31 cellular contexts compared by ENCODE assay signal in the genomic region with DNA sequence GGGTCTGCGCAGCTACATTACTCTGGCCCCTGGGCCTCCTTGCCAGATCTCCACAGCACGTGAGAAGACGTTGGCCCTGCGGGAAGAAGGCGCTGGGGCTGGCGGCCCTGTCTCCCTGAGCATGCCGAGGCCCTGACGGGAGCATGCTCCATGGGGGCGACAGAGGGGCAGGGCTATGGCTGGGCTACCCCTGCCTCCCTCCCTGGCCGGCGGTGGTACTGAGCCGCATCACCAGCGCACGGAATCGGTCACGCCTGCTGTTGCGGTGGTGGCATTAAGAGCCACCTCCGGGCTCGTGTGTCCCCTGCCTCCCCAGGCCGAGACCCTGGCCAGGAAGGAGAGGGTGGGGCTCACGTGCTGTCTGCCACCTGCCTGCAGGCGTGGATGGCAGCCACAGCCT.
"Had no signal": no experiment of that assay in that cellular context is flagged by ENCODE, and none has a peak within 500 bp of the region (broad histone marks: within the 10 kb centered on the region; RNA-seq: fewer than 3 reads in every experiment).

No MANE protein-coding gene starts in this region.

- H3K4me3 ChIP-seq: ascending aorta, body of pancreas, MG63, SK-N-MC had no signal

- H3K4me1 ChIP-seq: ascending aorta, body of pancreas had no signal

- H3K9me3 Mint-ChIP-seq: activated B cell treated with CpG ODN at 0.5 μM for 24 hours; activated CD4-positive, alpha-beta T cell treated with anti-CD3 and anti-CD28 coated beads, Interleukin-2, amount 10 ng/mL, durations not matched to agents 24 days and 14 days; activated naive CD4-positive, alpha-beta T cell treated with anti-CD3 and anti-CD28 coated beads, Interleukin-2, amount 50 U/mL, for 72 hours; activated naive CD8-positive, alpha-beta T cell treated with anti-CD3 and anti-CD28 coated beads, Interleukin-2, amount 50 U/mL, for 24 hours; activated T-cell treated with anti-CD3 and anti-CD28 coated beads, Interleukin-2, amount 50 U/mL, for 24 hours; activated T-helper 1 cell treated with anti-CD3 and anti-CD28 coated beads, Interleukin-12 subunit alpha, Interleukin-12 subunit beta, Interleukin-2, Interleukin-4 antibody, amounts not matched to agents 30 ng/mL and 10 ng/mL and 1 ng/mL, durations not matched to agents 14 hours and 24 hours and 36 hours; T-cell had no signal

- H3K27ac Mint-ChIP-seq: activated B cell treated with CpG ODN at 0.5 μM for 24 hours; activated CD4-positive, alpha-beta T cell treated with anti-CD3 and anti-CD28 coated beads, Interleukin-2, amount 10 ng/mL, durations not matched to agents 24 days and 14 days; activated CD8-positive, alpha-beta memory T cell treated with anti-CD3 and anti-CD28 coated beads, Interleukin-2, amount 10 ng/mL, durations not matched to agents 7 days and 5 days; activated naive CD4-positive, alpha-beta T cell treated with anti-CD3 and anti-CD28 coated beads, Interleukin-2, amount 50 U/mL, for 72 hours; activated naive CD8-positive, alpha-beta T cell treated with anti-CD3 and anti-CD28 coated beads, Interleukin-2, amount 50 U/mL, for 24 hours; activated T-cell treated with anti-CD3 and anti-CD28 coated beads, Interleukin-2, amount 50 U/mL, for 24 hours; activated T-helper 1 cell treated with anti-CD3 and anti-CD28 coated beads, Interleukin-12 subunit alpha, Interleukin-12 subunit beta, Interleukin-2, Interleukin-4 antibody, amounts not matched to agents 30 ng/mL and 10 ng/mL and 1 ng/mL, durations not matched to agents 14 hours and 24 hours and 36 hours; T-cell had no signal

- ATAC-seq: activated CD8-positive, alpha-beta memory T cell treated with anti-CD3 and anti-CD28 coated beads, Interleukin-2, amount 10 ng/mL, durations not matched to agents 7 days and 5 days; activated naive CD4-positive, alpha-beta T cell treated with anti-CD3 and anti-CD28 coated beads, Interleukin-2, amount 50 U/mL, for 72 hours; activated naive CD8-positive, alpha-beta T cell treated with anti-CD3 and anti-CD28 coated beads, Interleukin-2, amount 50 U/mL, for 24 hours; body of pancreas had no signal

- DNase-seq: activated B cell treated with CpG ODN at 0.5 μM for 24 hours; activated CD4-positive, alpha-beta T cell treated with anti-CD3 and anti-CD28 coated beads for 1 hour; activated CD4-positive, alpha-beta T cell treated with anti-CD3 and anti-CD28 coated beads, Interleukin-2, amount 10 ng/mL, durations not matched to agents 24 days and 14 days; activated CD4-positive, alpha-beta T cell treated with anti-CD3 and anti-CD28 coated beads, Interleukin-2, amount 50 U/mL, for 48 hours; activated CD8-positive, alpha-beta memory T cell treated with anti-CD3 and anti-CD28 coated beads, Interleukin-2, amount 10 ng/mL, durations not matched to agents 7 days and 5 days; activated effector memory CD4-positive, alpha-beta T cell treated with Interleukin-2 at 50 U/mL for 16 hours; activated naive CD4-positive, alpha-beta T cell; activated naive CD8-positive, alpha-beta T cell treated with anti-CD3 and anti-CD28 coated beads, Interleukin-2, amount 50 U/mL, for 24 hours; activated T-cell treated with anti-CD3 and anti-CD28 coated beads, Interleukin-2, amount 50 U/mL, for 24 hours; amniotic stem cell; body of pancreas; MG63; MV-4-11; NCI-H1092 treated with DMSO at 0.1 percent for 48 hours; NCI-H1417 treated with DMSO at 0.1 percent for 48 hours; NCI-H1694; NCI-H2029; NCI-H2107; NCI-H2171 treated with DMSO at 0.1 percent for 48 hours; NCI-H226; NCI-H526; NCI-H82; T-cell; T-helper 2 cell; T1000 had no signal

- H3K27me3 ChIP-seq: ascending aorta, body of pancreas, MG63 had no signal

- H3K27ac ChIP-seq: ascending aorta, body of pancreas, SK-N-MC had no signal

- H3K36me3 Mint-ChIP-seq: activated naive CD4-positive, alpha-beta T cell treated with anti-CD3 and anti-CD28 coated beads, Interleukin-2, amount 50 U/mL, for 72 hours had no signal

- H3K9me3 ChIP-seq: ascending aorta, body of pancreas had no signal

- H3K4me1 Mint-ChIP-seq: activated B cell treated with CpG ODN at 0.5 μM for 24 hours; activated CD4-positive, alpha-beta T cell treated with anti-CD3 and anti-CD28 coated beads, Interleukin-2, amount 10 ng/mL, durations not matched to agents 24 days and 14 days; activated CD8-positive, alpha-beta memory T cell treated with anti-CD3 and anti-CD28 coated beads, Interleukin-2, amount 10 ng/mL, durations not matched to agents 7 days and 5 days; activated naive CD8-positive, alpha-beta T cell treated with anti-CD3 and anti-CD28 coated beads, Interleukin-2, amount 50 U/mL, for 24 hours; T-cell had no signal

- H3K27me3 Mint-ChIP-seq: activated B cell treated with CpG ODN at 0.5 μM for 24 hours; activated CD4-positive, alpha-beta T cell treated with anti-CD3 and anti-CD28 coated beads, Interleukin-2, amount 10 ng/mL, durations not matched to agents 24 days and 14 days; activated CD8-positive, alpha-beta memory T cell treated with anti-CD3 and anti-CD28 coated beads, Interleukin-2, amount 10 ng/mL, durations not matched to agents 7 days and 5 days; activated naive CD8-positive, alpha-beta T cell treated with anti-CD3 and anti-CD28 coated beads, Interleukin-2, amount 50 U/mL, for 24 hours; activated T-cell treated with anti-CD3 and anti-CD28 coated beads, Interleukin-2, amount 50 U/mL, for 24 hours; T-cell had no signal

- H3K4me3 Mint-ChIP-seq: activated B cell treated with CpG ODN at 0.5 μM for 24 hours; activated CD4-positive, alpha-beta T cell treated with anti-CD3 and anti-CD28 coated beads, Interleukin-2, amount 10 ng/mL, durations not matched to agents 24 days and 14 days; activated CD8-positive, alpha-beta memory T cell treated with anti-CD3 and anti-CD28 coated beads, Interleukin-2, amount 10 ng/mL, durations not matched to agents 7 days and 5 days; activated naive CD8-positive, alpha-beta T cell treated with anti-CD3 and anti-CD28 coated beads, Interleukin-2, amount 50 U/mL, for 24 hours; activated T-cell treated with anti-CD3 and anti-CD28 coated beads, Interleukin-2, amount 50 U/mL, for 24 hours; activated T-helper 1 cell treated with anti-CD3 and anti-CD28 coated beads, Interleukin-12 subunit alpha, Interleukin-12 subunit beta, Interleukin-2, Interleukin-4 antibody, amounts not matched to agents 30 ng/mL and 10 ng/mL and 1 ng/mL, durations not matched to agents 14 hours and 24 hours and 36 hours; T-cell had no signal

- FAIRE-seq: bronchial epithelial cell, TTC549 had no signal
